ENCODE assay signal across 13 cellular contexts in the genomic region with DNA sequence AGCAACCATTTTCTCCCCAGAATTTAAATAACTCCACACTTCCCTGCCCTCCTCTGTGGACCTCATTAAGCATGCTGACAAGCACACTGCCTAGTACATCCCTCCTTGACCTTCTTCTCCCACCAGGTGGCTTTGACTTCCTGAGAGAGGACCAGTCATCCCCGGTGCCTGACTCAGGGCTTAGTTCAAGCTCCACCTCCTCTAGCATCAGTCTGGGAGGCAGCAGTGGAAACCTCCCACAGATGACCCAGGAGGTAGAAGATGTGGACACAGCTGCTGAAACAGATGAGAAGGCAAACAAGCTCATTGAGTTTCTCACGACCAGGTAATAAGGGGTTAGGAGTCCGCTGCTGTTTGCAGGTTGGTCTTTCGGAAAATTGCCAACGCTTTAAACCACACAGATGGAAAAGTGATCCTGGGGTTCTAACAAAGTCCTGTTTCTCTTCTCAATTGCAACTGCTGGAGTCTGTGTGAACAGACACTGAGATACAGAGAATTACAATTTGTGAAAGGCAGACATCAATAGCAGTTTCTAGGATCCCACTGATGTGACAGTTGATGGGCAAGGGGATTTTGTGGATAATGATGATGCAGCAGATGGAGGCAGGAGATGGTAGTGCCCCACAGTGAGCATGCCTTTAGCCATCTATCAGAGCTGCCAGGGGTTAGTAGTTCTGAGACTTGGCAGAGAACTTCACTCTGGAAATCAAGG.
DNase-seq lines count a peak whose midpoint lies in the region; ATAC-seq and TF ChIP-seq lines count a peak whose summit lies in the region.
"Had no signal": no experiment of that assay in that cellular context is flagged by ENCODE, and none has a peak within 500 bp of the region (broad histone marks: within the 10 kb centered on the region; RNA-seq: fewer than 3 reads in every experiment).

No MANE protein-coding gene starts in this region.

- in situ Hi-C loops in gastrocnemius medialis (cut with MboI; ENCODE audit: low sequenced_read_pairs in 4 of 4), result no loop called here

- no peak for TF ChIP-seq CTCF in gastrocnemius medialis (IDR thresholded peaks at IDR 0.05 in 4 of 5, conservative IDR thresholded peaks at IDR 0.05 in 1 of 5)

- H3K27ac Mint-ChIP-seq in T-helper 17 cell, result peak overlapping the region; percentile 49
- H3K27ac Mint-ChIP-seq in activated CD4-positive, alpha-beta T cell treated with anti-CD3 and anti-CD28 coated beads, Interleukin-2, amount 10 ng/mL, durations not matched to agents 7 days and 5 days, result no peak overlapping the region
- no peak overlapping the region for H3K27ac Mint-ChIP-seq in CD4-positive, alpha-beta memory T cell
- H3K27ac Mint-ChIP-seq: neural progenitor cell had no signal

- no peaks in the 10 kb centered on the region for H3K9me3 ChIP-seq in T-helper 17 cell (ENCODE audit: control insufficient read depth, low read length, poor library complexity, severe bottlenecking)
- H3K9me3 ChIP-seq in gastrocnemius medialis, result no peaks in the 10 kb centered on the region
- no peaks in the 10 kb centered on the region for H3K9me3 ChIP-seq in CD4-positive, alpha-beta memory T cell (ENCODE audit: control insufficient read depth in 1 of 2, low read length in 2 of 2)
- H3K9me3 ChIP-seq: thoracic aorta had no signal

- H3K27me3 Mint-ChIP-seq in T-helper 17 cell, result no peaks in the 10 kb centered on the region
- H3K27me3 Mint-ChIP-seq in activated CD4-positive, alpha-beta T cell treated with anti-CD3 and anti-CD28 coated beads, Interleukin-2, amount 10 ng/mL, durations not matched to agents 7 days and 5 days, result no peaks in the 10 kb centered on the region
- H3K27me3 Mint-ChIP-seq in CD4-positive, alpha-beta memory T cell, result no peaks in the 10 kb centered on the region

- no peak overlapping the region for H3K4me3 ChIP-seq in gastrocnemius medialis
- H3K4me3 ChIP-seq in CD4-positive, alpha-beta memory T cell (ENCODE audit: low read length in 2 of 2), result no peak overlapping the region
- H3K4me3 ChIP-seq: neural progenitor cell, thoracic aorta had no signal

- peaks cover 2% of the 10 kb centered on the region for H3K4me1 Mint-ChIP-seq in T-helper 17 cell
- no peaks in the 10 kb centered on the region for H3K4me1 Mint-ChIP-seq in activated CD4-positive, alpha-beta T cell treated with anti-CD3 and anti-CD28 coated beads, Interleukin-2, amount 10 ng/mL, durations not matched to agents 7 days and 5 days
- H3K4me1 Mint-ChIP-seq in CD4-positive, alpha-beta memory T cell, result peaks cover 0 to 3% (median 0%) of the 10 kb centered on the region in 4 donors

- H3K9me3 Mint-ChIP-seq in activated CD4-positive, alpha-beta T cell treated with anti-CD3 and anti-CD28 coated beads, Interleukin-2, amount 10 ng/mL, durations not matched to agents 7 days and 5 days, result no peaks in the 10 kb centered on the region
- H3K9me3 Mint-ChIP-seq in CD4-positive, alpha-beta memory T cell, result no peaks in the 10 kb centered on the region
- H3K9me3 Mint-ChIP-seq: neural progenitor cell had no signal

- CTCF ChIA-PET in activated CD4-positive, alpha-beta T cell treated with anti-CD3 and anti-CD28 coated beads, Interleukin-2, amount 10 ng/mL, durations not matched to agents 7 days and 5 days (lab: Charles Lee), result interaction anchor here (0.6 kb wide), 1 partner anchor 84 kb away, joined by 4 read pairs; no protein-coding TSS in a partner anchor
- CTCF ChIA-PET in CD4-positive, alpha-beta memory T cell (lab: Charles Lee; ENCODE audit: partially characterized antibody), result no interaction called here

- no peaks in the 10 kb centered on the region for H3K27me3 ChIP-seq in gastrocnemius medialis
- no peaks in the 10 kb centered on the region for H3K27me3 ChIP-seq in CD4-positive, alpha-beta memory T cell (ENCODE audit: insufficient read depth, low read length)
- H3K27me3 ChIP-seq: neural progenitor cell had no signal

- no peaks in the 10 kb centered on the region for H3K4me1 ChIP-seq in gastrocnemius medialis
- H3K4me1 ChIP-seq in CD4-positive, alpha-beta memory T cell (ENCODE audit: insufficient read depth, low read length), result no peaks in the 10 kb centered on the region
- H3K4me1 ChIP-seq: neural progenitor cell had no signal

- H3K4me3 Mint-ChIP-seq in T-helper 17 cell, result no peak overlapping the region
- H3K4me3 Mint-ChIP-seq in activated CD4-positive, alpha-beta T cell treated with anti-CD3 and anti-CD28 coated beads, Interleukin-2, amount 10 ng/mL, durations not matched to agents 7 days and 5 days, result no peak overlapping the region
- H3K4me3 Mint-ChIP-seq in CD4-positive, alpha-beta memory T cell, result no peak overlapping the region
- H3K4me3 Mint-ChIP-seq: neural progenitor cell had no signal

- peaks cover 0 to 40% of the 10 kb centered on the region in 2 donors for H3K36me3 ChIP-seq in gastrocnemius medialis
- no peaks in the 10 kb centered on the region for H3K36me3 ChIP-seq in CD4-positive, alpha-beta memory T cell (ENCODE audit: insufficient read depth, low read length)
- H3K36me3 ChIP-seq: neural progenitor cell, thoracic aorta had no signal

- ATAC-seq in T-helper 17 cell (no peak), gastrocnemius medialis (no peak)

- peaks cover 11% of the 10 kb centered on the region for H3K36me3 Mint-ChIP-seq in T-helper 17 cell (ENCODE audit: low read depth)
- H3K36me3 Mint-ChIP-seq in activated CD4-positive, alpha-beta T cell treated with anti-CD3 and anti-CD28 coated beads, Interleukin-2, amount 10 ng/mL, durations not matched to agents 7 days and 5 days (ENCODE audit: low read depth), result peaks cover 4% of the 10 kb centered on the region
- peaks cover 18 to 40% of the 10 kb centered on the region in 2 donors for H3K36me3 Mint-ChIP-seq in CD4-positive, alpha-beta memory T cell
- H3K36me3 Mint-ChIP-seq: neural progenitor cell had no signal

- DNase-seq in ELR (ENCODE audit: low read depth) (peak; percentile 60), NCI-H1417 treated with DMSO at 0.1 percent for 48 hours (lab: John Stamatoyannopoulos, UW) (peak; percentile 59), T-helper 17 cell (no peak), islet precursor cell (peak; percentile 68), T-helper 9 cell (no peak), gastrocnemius medialis (no peak)
- DNase-seq in activated CD4-positive, alpha-beta T cell treated with anti-CD3 and anti-CD28 coated beads, Interleukin-2, amount 10 ng/mL, durations not matched to agents 7 days and 5 days, result no peak
- no peak for DNase-seq in CD4-positive, alpha-beta memory T cell
- DNase-seq: activated naive CD4-positive, alpha-beta T cell; effector CD8-positive, alpha-beta T cell; stimulated activated CD4-positive, alpha-beta T cell treated with anti-CD3 and anti-CD28 coated beads, Interleukin-4, amount 100 ng/mL, for 24 hours had no signal

- POLR2A ChIA-PET in activated CD4-positive, alpha-beta T cell treated with anti-CD3 and anti-CD28 coated beads, Interleukin-2, amount 10 ng/mL, durations not matched to agents 7 days and 5 days (lab: Charles Lee), result no interaction called here
- POLR2A ChIA-PET in CD4-positive, alpha-beta memory T cell (lab: Charles Lee; ENCODE audit: partially characterized antibody), result no interaction called here

- TF ChIP-seq POLR2A in gastrocnemius medialis (IDR thresholded peaks at IDR 0.05), result no peak

- H3K27ac ChIP-seq in gastrocnemius medialis, result no peak overlapping the region
- no peak overlapping the region for H3K27ac ChIP-seq in CD4-positive, alpha-beta memory T cell (ENCODE audit: low read depth, low read length)
- H3K27ac ChIP-seq: neural progenitor cell, thoracic aorta had no signal

- intact Hi-C loops in gastrocnemius medialis (cut with DNase I; ENCODE audit: low total_unique reads), result no loop called here
- intact Hi-C loops in CD4-positive, alpha-beta memory T cell (cut with micrococcal nuclease), result no loop called here

Comparison
In these comparisons a context has a peak if more than half of its experiments do, and no peak if none do; other contexts are left out.
1. DNase-seq: peak in ELR (single experiment), NCI-H1417 treated with DMSO at 0.1 percent for 48 hours (single experiment) and islet precursor cell (single experiment); none in T-helper 17 cell (0 of 3), T-helper 9 cell (single experiment), gastrocnemius medialis (0 of 2), activated CD4-positive, alpha-beta T cell treated with anti-CD3 and anti-CD28 coated beads, Interleukin-2, amount 10 ng/mL, durations not matched to agents 7 days and 5 days (single experiment) and CD4-positive, alpha-beta memory T cell (0 of 5).